In the genomic region with DNA sequence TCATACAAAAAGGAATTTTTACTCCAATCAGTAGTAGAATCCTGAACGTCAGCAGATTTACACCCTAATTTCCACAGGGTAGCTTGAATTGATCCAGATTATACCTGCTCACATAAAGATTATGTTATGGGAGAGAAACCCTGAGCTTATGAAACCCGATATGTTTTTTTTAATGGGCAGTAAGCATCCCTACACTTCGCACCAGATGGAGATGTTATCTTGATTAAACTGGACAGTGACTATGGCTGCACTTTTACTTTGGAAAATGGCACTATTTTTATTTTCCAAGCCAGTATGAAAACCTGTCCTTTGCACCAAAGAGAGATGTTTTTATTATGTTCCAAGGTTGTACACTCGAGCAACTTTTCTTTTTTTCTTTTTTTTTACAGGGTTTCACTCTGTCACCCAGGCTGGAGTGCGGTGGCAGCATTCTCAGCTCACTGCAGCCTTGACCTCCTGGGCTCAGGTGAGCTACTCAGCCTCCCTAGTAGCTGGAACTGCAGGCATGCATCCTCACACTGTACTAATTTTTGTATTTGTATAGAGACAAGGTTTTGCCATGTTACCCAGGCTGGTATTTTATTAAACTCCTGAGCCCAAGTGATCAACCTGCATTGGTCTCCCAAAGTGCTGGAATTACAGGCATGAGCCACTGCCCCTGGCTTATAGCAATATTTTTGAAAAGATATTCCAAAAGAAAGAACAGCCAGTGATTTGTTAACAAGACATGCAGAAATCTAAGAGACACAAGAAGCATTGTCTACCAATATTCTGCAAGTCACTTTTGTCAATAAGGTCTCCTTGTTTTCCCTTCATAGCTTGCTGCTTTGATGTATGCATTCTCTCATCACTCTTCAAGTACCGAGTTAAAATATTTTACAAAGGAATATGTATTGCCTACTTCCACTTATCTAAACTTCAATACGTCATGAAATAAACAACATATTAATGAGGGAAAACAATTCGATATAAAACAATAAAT, we compare ENCODE assay signal across 22 cellular contexts.
DNase-seq lines count a peak whose midpoint lies in the region; ATAC-seq lines count a peak whose summit lies in the region.
"Had no signal": no experiment of that assay in that cellular context is flagged by ENCODE, and none has a peak within 500 bp of the region (broad histone marks: within the 10 kb centered on the region; RNA-seq: fewer than 3 reads in every experiment).

No MANE protein-coding gene starts in this region.

- H4K91ac ChIP-seq in mesenchymal stem cell (ENCODE audit: low read length): no peak overlapping the region

- no peak overlapping the region for H3K4me3 Mint-ChIP-seq in naive thymus-derived CD8-positive, alpha-beta T cell
- H3K4me3 Mint-ChIP-seq: H9, HFFc6 had no signal

- H2BK12ac ChIP-seq in mesenchymal stem cell (ENCODE audit: low read length in 2 of 2): no peak overlapping the region

- no peak overlapping the region for H3K27ac Mint-ChIP-seq in naive thymus-derived CD8-positive, alpha-beta T cell
- H3K27ac Mint-ChIP-seq: H9, HFFc6 had no signal

- H3K9ac ChIP-seq in mesenchymal stem cell (ENCODE audit: low read length): no peak overlapping the region
- H3K9ac ChIP-seq: GM23248 had no signal

- no peak overlapping the region for H3K4ac ChIP-seq in mesenchymal stem cell (ENCODE audit: low read depth in 1 of 2, low read length in 2 of 2)

- no peak overlapping the region for H2AFZ ChIP-seq in mesenchymal stem cell (ENCODE audit: low read depth, low read length)
- H2AFZ ChIP-seq: GM23248 had no signal

- POLR2A ChIA-PET in naive thymus-derived CD8-positive, alpha-beta T cell (lab: Charles Lee): no interaction called here

- H3K36me3 Mint-ChIP-seq in naive thymus-derived CD8-positive, alpha-beta T cell: no peaks in the 10 kb centered on the region

- H2BK120ac ChIP-seq in mesenchymal stem cell (ENCODE audit: low read depth, low read length): no peak overlapping the region

- H3K4me2 ChIP-seq in mesenchymal stem cell (ENCODE audit: low read length, poor library complexity, severe bottlenecking): no peak overlapping the region

- in situ Hi-C loops in SK-MEL-5 (cut with HindIII; ENCODE audit: low pct_unique_long_range_greater_than_20kb, low sequenced_read_pairs): no loop called here

- H3K79me1 ChIP-seq in mesenchymal stem cell (replicated peaks; ENCODE audit: low read length, poor library complexity, severe bottlenecking): no peaks in the 10 kb centered on the region

- DNase-seq in NCI-H82 (lab: John Stamatoyannopoulos, UW) (peak; percentile 48), NCI-H82 treated with DMSO at 0.1 percent for 48 hours (lab: John Stamatoyannopoulos, UW; ENCODE audit: unreplicated experiment) (no peak), SK-MEL-5 (ENCODE audit: low read depth, low spot score) (peak; percentile 84), globus pallidus (ENCODE audit: low spot score) (peak; percentile 2), retina (peak; percentile 4), mesenchymal stem cell (no peak), NCI-H526 treated with DMSO at 0.1 percent for 48 hours (lab: John Stamatoyannopoulos, UW) (no peak)
- DNase-seq in naive thymus-derived CD8-positive, alpha-beta T cell: no peak
- DNase-seq: 8988T, DMS153, DND-41, GM23248, H9, HFFc6, IMR-90, KG1, MM.1S, NCI-H2029, NCI-H446 treated with DMSO at 0.1 percent for 48 hours, SHP77 treated with DMSO at 0.1 percent for 48 hours had no signal

- H3K27me3 Mint-ChIP-seq in naive thymus-derived CD8-positive, alpha-beta T cell: no peaks in the 10 kb centered on the region

- H3K9me3 Mint-ChIP-seq in naive thymus-derived CD8-positive, alpha-beta T cell: peaks cover 0 to 4% (median 0%) of the 10 kb centered on the region in 9 donors
- H3K9me3 Mint-ChIP-seq: H9 had no signal

- H2AK5ac ChIP-seq in mesenchymal stem cell (ENCODE audit: low read length, severe bottlenecking): no peak overlapping the region

- no peaks in the 10 kb centered on the region for H3K27me3 ChIP-seq in mesenchymal stem cell (ENCODE audit: control insufficient read depth in 1 of 2, insufficient read depth in 1 of 2, low read length in 2 of 2)

- H2BK15ac ChIP-seq in mesenchymal stem cell (ENCODE audit: low read depth, poor library complexity, severe bottlenecking): no peak overlapping the region

- H3K23ac ChIP-seq in mesenchymal stem cell (ENCODE audit: low read length in 2 of 2): no peak overlapping the region

- H4K8ac ChIP-seq in mesenchymal stem cell (ENCODE audit: low read length): no peak overlapping the region

- no peaks in the 10 kb centered on the region for H3K9me3 ChIP-seq in mesenchymal stem cell (ENCODE audit: control insufficient read depth, low read length)

- H3K18ac ChIP-seq in mesenchymal stem cell (ENCODE audit: low read depth in 1 of 2, low read length in 2 of 2): no peak overlapping the region

- H3K14ac ChIP-seq in mesenchymal stem cell (ENCODE audit: low read length in 2 of 2): no peak overlapping the region

- no peak for ATAC-seq in naive thymus-derived CD8-positive, alpha-beta T cell
- ATAC-seq: Panc1 had no signal

- H3K4me1 ChIP-seq in mesenchymal stem cell (ENCODE audit: control insufficient read depth, insufficient read depth, low read depth, low read length): no peaks in the 10 kb centered on the region

- no peak overlapping the region for H2BK5ac ChIP-seq in mesenchymal stem cell (ENCODE audit: low read depth, low read length, poor library complexity, severe bottlenecking)

- H3K36me3 ChIP-seq in mesenchymal stem cell (ENCODE audit: control insufficient read depth in 1 of 2, insufficient read depth in 2 of 2, low read depth in 1 of 2, low read length in 2 of 2): no peaks in the 10 kb centered on the region

- WGBS in mesenchymal stem cell: 89% methylated on average over 5 of the region's 8 CpGs

- H3K4me3 ChIP-seq in mesenchymal stem cell (ENCODE audit: insufficient read depth in 1 of 2, low read depth in 1 of 2, low read length in 2 of 2): no peak overlapping the region
- H3K4me3 ChIP-seq: GM23248 had no signal

- no peak overlapping the region for H3K27ac ChIP-seq in mesenchymal stem cell (ENCODE audit: low read length, poor library complexity, severe bottlenecking)
- H3K27ac ChIP-seq: GM23248, RWPE1 had no signal

- H3K4me1 Mint-ChIP-seq in naive thymus-derived CD8-positive, alpha-beta T cell: no peaks in the 10 kb centered on the region
- H3K4me1 Mint-ChIP-seq: H9 had no signal

Comparison
In these comparisons a context has a peak if more than half of its experiments do, and no peak if none do; other contexts are left out.
1. DNase-seq: peak in NCI-H82 (single experiment), SK-MEL-5 (single experiment), globus pallidus (single experiment) and retina (single experiment); none in NCI-H82 treated with DMSO at 0.1 percent for 48 hours (single experiment), mesenchymal stem cell (single experiment), naive thymus-derived CD8-positive, alpha-beta T cell (0 of 10) and NCI-H526 treated with DMSO at 0.1 percent for 48 hours (single experiment).